In genomic region chr1:65084068-65084467, GRCh38 we compare ENCODE assay signal across 18 cellular contexts.
"Had no signal": no experiment of that assay in that cellular context is flagged by ENCODE, and none has a peak within 500 bp of the region (broad histone marks: within the 10 kb centered on the region; RNA-seq: fewer than 3 reads in every experiment).

No MANE protein-coding gene starts in this region.

- H3K4me3 Mint-ChIP-seq: activated B cell treated with CpG ODN at 0.5 μM for 24 hours; activated CD8-positive, alpha-beta T cell treated with anti-CD3 and anti-CD28 coated beads for 36 hours; activated naive CD8-positive, alpha-beta T cell; neural progenitor cell; stimulated activated naive CD8-positive, alpha-beta T cell treated with anti-CD3 and anti-CD28 coated beads, Interleukin-15, amount 100 ng/mL, for 72 hours had no signal

- H3K4me1 Mint-ChIP-seq: activated B cell treated with CpG ODN at 0.5 μM for 24 hours, neural progenitor cell had no signal

- H3K9me3 ChIP-seq: gastroesophageal sphincter, ovary, testis, upper lobe of right lung had no signal

- ATAC-seq: gastroesophageal sphincter; sciatic nerve; stimulated activated naive CD8-positive, alpha-beta T cell treated with anti-CD3 and anti-CD28 coated beads, Interleukin-15, amount 100 ng/mL, for 72 hours; upper lobe of right lung had no signal

- H3K4me2 ChIP-seq: neural progenitor cell had no signal

- H3K36me3 Mint-ChIP-seq: neural progenitor cell had no signal

- H3K27me3 ChIP-seq: gastroesophageal sphincter, neural progenitor cell, ovary, spleen, testis, upper lobe of right lung had no signal

- DNase-seq: activated B cell treated with CpG ODN at 0.5 μM for 24 hours; activated CD4-positive, alpha-beta T cell treated with anti-CD3 and anti-CD28 coated beads for 48 hours; activated CD8-positive, alpha-beta memory T cell treated with anti-CD3 and anti-CD28 coated beads, Interleukin-2, amount 50 U/mL, for 4 hours; activated CD8-positive, alpha-beta T cell treated with anti-CD3 and anti-CD28 coated beads for 36 hours; activated effector memory CD4-positive, alpha-beta T cell treated with anti-CD3 and anti-CD28 coated beads, Interleukin-2, amount 50 U/mL, for 16 hours; activated T-cell treated with anti-CD3 and anti-CD28 coated beads, Interleukin-2, amount 50 U/mL, for 48 hours; amniotic stem cell; midbrain; ovary; spleen; stimulated activated naive CD8-positive, alpha-beta T cell treated with anti-CD3 and anti-CD28 coated beads, Interleukin-15, amount 100 ng/mL, for 72 hours; T1000; testis; upper lobe of right lung had no signal

- H3K27ac ChIP-seq: gastroesophageal sphincter, neural progenitor cell, ovary, spleen, testis, upper lobe of right lung had no signal

- H3K4me1 ChIP-seq: gastroesophageal sphincter, neural progenitor cell, testis, upper lobe of right lung had no signal

- H2AFZ ChIP-seq: neural progenitor cell had no signal

- H3K4me3 ChIP-seq: gastroesophageal sphincter, neural progenitor cell, ovary, spleen, testis, upper lobe of right lung had no signal

- H3K9ac ChIP-seq: neural progenitor cell had no signal

- H3K36me3 ChIP-seq: gastroesophageal sphincter, neural progenitor cell, ovary, spleen, upper lobe of right lung had no signal

- H3K27ac Mint-ChIP-seq: activated B cell treated with CpG ODN at 0.5 μM for 24 hours; activated CD8-positive, alpha-beta T cell treated with anti-CD3 and anti-CD28 coated beads for 36 hours; activated naive CD8-positive, alpha-beta T cell; neural progenitor cell; stimulated activated naive CD8-positive, alpha-beta T cell treated with anti-CD3 and anti-CD28 coated beads, Interleukin-15, amount 100 ng/mL, for 72 hours had no signal
